Comparison of ENCODE assay signal across 7 cellular contexts in genomic region chr10:63520463-63521388, GRCh38. TPM values are rescaled to one million over a fixed set of nuclear protein-coding genes. Genes with fewer than 3 reads are reported as not detected.
A peak's percentile ranks its signal among the peaks of the same experiment; 100 is the strongest.
DNase-seq lines count a peak whose midpoint lies in the region; FAIRE-seq and TF ChIP-seq lines count a peak whose summit lies in the region.

No MANE protein-coding gene starts in this region.

- H3K36me3 Mint-ChIP-seq in immature natural killer cell: no peaks in the 10 kb centered on the region

- DNase-seq in GM12891 (ENCODE audit: insufficient read length, low spot score) (peak; percentile 50), H54 (ENCODE audit: insufficient read length, low spot score) (peak; percentile 68), LHCN-M2 (ENCODE audit: low read depth) (peak; percentile 57), T-helper 22 cell (ENCODE audit: low read depth) (peak; percentile 25), T47D (ENCODE audit: low read depth in 1 of 2, low spot score in 1 of 2) (peak; percentile 86), immature natural killer cell (peak in 2 of 3 donors; percentile 44 to 60)
- DNase-seq in stimulated activated CD4-positive, alpha-beta T cell treated with anti-CD3 and anti-CD28 coated beads, Interleukin-12 subunit alpha, Interleukin-12 subunit beta, amount 100 ng/mL, for 48 hours (ENCODE audit: low read depth in 2 of 3, low spot score in 1 of 3): peak; percentile 16 to 24 (median 18)

- TF ChIP-seq POLR2A in GM12891 (IDR thresholded peaks at IDR 0.05; ENCODE audit: low read depth, low read length) (peak; percentile 56; the same call in 1 of the 2 replicates), H54 (IDR thresholded peaks at IDR 0.05; ENCODE audit: low read depth, low read length) (peak; percentile 27; the same call in 1 of the 2 replicates)

- peaks cover 0 to 4% (median 0%) of the 10 kb centered on the region in 3 donors for H3K27me3 Mint-ChIP-seq in immature natural killer cell (ENCODE audit: low read depth in 3 of 3)

- peaks cover 37 to 54% of the 10 kb centered on the region in 2 donors for H3K4me1 Mint-ChIP-seq in immature natural killer cell

- H3K4me3 Mint-ChIP-seq in immature natural killer cell: peak overlapping the region; percentile 72 to 84 (median 82)

- H3K27ac Mint-ChIP-seq in immature natural killer cell: peak overlapping the region; percentile 9 to 74 (median 68)

- H3K9me3 Mint-ChIP-seq in immature natural killer cell: no peaks in the 10 kb centered on the region

- no peak for FAIRE-seq in GM12891 (lab: Jason Lieb, UNC)
- peak; percentile 91 for FAIRE-seq in H54 (lab: Jason Lieb, UNC)

- in situ Hi-C loops in T47D (cut with HindIII; ENCODE audit: low pct_unique_long_range_greater_than_20kb, low sequenced_read_pairs): no loop called here

TF ChIP-seq in GM12891, 5 proteins besides CTCF, POLR2A, EP300 and RAD21:
- no peak for TF ChIP-seq POLR2AphosphoS5 (IDR thresholded peaks at IDR 0.05; ENCODE audit: low read depth, low read length)
- TF ChIP-seq SPI1 (IDR thresholded peaks at IDR 0.05; ENCODE audit: low read depth, low read length): no peak
- TF ChIP-seq PAX5 (IDR thresholded peaks at IDR 0.05; ENCODE audit: insufficient read depth, low read length, severe bottlenecking): no peak
- TF ChIP-seq POU2F2 (IDR thresholded peaks at IDR 0.05; ENCODE audit: low read depth, low read length): no peak
- no peak for TF ChIP-seq TAF1 (IDR thresholded peaks at IDR 0.05; ENCODE audit: low read depth, low read length)

RNA-seq across cellular contexts. Expression of gene REEP3, which starts 0.5 kb away (rescaled TPM):
- 4.5 TPM for polyA plus RNA-seq in GM12891 (2012; ENCODE audit: low read depth, missing spikeins)
- total RNA-seq in LHCN-M2 (2014; rRNA removed): 59.2 and 62.0 TPM in 2 replicates
- polyA plus RNA-seq in LHCN-M2 (2012): 15.6 TPM
- 1 to 10 TPM; 4.1 to 8.2 (median 5.2) TPM for polyA plus RNA-seq in immature natural killer cell

RNA-seq across cellular contexts. Expression of gene JMJD1C, which starts 54.9 kb away (rescaled TPM):
- 27.1 TPM for polyA plus RNA-seq in GM12891 (2012; ENCODE audit: low read depth, missing spikeins)
- 139 and 149 TPM in 2 replicates for total RNA-seq in LHCN-M2 (2014; rRNA removed)
- polyA plus RNA-seq in LHCN-M2 (2012): 10.6 TPM
- 10 to 100 TPM; 13.4 to 37.4 (median 16.0) TPM for polyA plus RNA-seq in immature natural killer cell

Comparison
In these comparisons a context has a peak if more than half of its experiments do, and no peak if none do; other contexts are left out.
1. Peak in every context shown above with its lines: DNase-seq.
2. DNase-seq: peak in every context shown above with its lines; median percentile 86 in T47D; 68 in H54; 57 in LHCN-M2; 52 in immature natural killer cell; 50 in GM12891; 25 in T-helper 22 cell; 18 in stimulated activated CD4-positive, alpha-beta T cell treated with anti-CD3 and anti-CD28 coated beads, Interleukin-12 subunit alpha, Interleukin-12 subunit beta, amount 100 ng/mL, for 48 hours.